In the genomic region with DNA sequence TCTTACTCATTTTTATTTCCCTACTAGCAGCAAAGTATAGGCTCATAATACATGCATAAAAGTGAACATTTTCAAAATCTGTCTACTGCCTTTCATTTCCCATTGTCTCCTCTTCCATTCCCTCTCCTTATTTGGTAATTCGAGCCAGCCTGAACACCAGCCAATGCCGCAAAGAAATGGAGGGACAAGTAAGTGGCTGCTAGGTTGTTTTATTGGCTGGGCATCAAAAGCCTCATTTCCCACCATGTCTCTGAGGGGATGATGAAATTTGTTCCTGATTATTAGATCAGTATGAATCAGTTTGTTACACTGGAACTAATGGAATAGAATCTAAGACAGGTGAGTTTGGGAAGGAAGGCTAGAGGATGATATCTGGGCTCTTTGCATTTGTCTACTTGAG, we compare ENCODE assay signal across 22 cellular contexts.
"Had no signal": no experiment of that assay in that cellular context is flagged by ENCODE, and none has a peak within 500 bp of the region (broad histone marks: within the 10 kb centered on the region; RNA-seq: fewer than 3 reads in every experiment).

No MANE protein-coding gene starts in this region.

- DNase-seq: activated T-cell treated with anti-CD3 and anti-CD28 coated beads, Interleukin-2, amount 50 U/mL, for 24 hours; aorta; caudate nucleus; effector CD4-positive, alpha-beta T cell; erythroblast; foreskin fibroblast; heart right ventricle; kidney; naive B cell; spleen; stimulated activated CD4-positive, alpha-beta T cell treated with anti-CD3 and anti-CD28 coated beads, Interleukin-4, amount 100 ng/mL, for 1 hour; stimulated activated naive CD4-positive, alpha-beta T cell; testis; trophoblast cell; uterus had no signal

- ATAC-seq: activated naive CD4-positive, alpha-beta T cell treated with anti-CD3 and anti-CD28 coated beads, Interleukin-2, amount 50 U/mL, for 72 hours; activated T-helper 17 cell treated with anti-CD3 and anti-CD28 coated beads, Interleukin-2, amount 50 U/mL, for 72 hours; heart right ventricle; left lobe of liver had no signal

- H3K36me3 Mint-ChIP-seq: activated naive CD4-positive, alpha-beta T cell treated with anti-CD3 and anti-CD28 coated beads, Interleukin-2, amount 50 U/mL, for 72 hours; brain; naive B cell had no signal

- H3K4me3 Mint-ChIP-seq: activated T-cell treated with anti-CD3 and anti-CD28 coated beads, Interleukin-2, amount 50 U/mL, for 24 hours; activated T-helper 17 cell treated with anti-CD3 and anti-CD28 coated beads, Interleukin-2, amount 50 U/mL, for 72 hours; brain; dendritic cell treated with granulocyte-macrophage colony-stimulating factor and Interleukin-4, amounts not matched to agents 40 ng/mL and 50 ng/mL, for 4 days; naive B cell had no signal

- H3K27ac Mint-ChIP-seq: activated T-cell treated with anti-CD3 and anti-CD28 coated beads, Interleukin-2, amount 50 U/mL, for 24 hours; activated T-helper 17 cell treated with anti-CD3 and anti-CD28 coated beads, Interleukin-2, amount 50 U/mL, for 72 hours; dendritic cell treated with granulocyte-macrophage colony-stimulating factor and Interleukin-4, amounts not matched to agents 40 ng/mL and 50 ng/mL, for 4 days; naive B cell had no signal

- H3K9me3 Mint-ChIP-seq: activated naive CD4-positive, alpha-beta T cell treated with anti-CD3 and anti-CD28 coated beads, Interleukin-2, amount 50 U/mL, for 72 hours; activated T-cell treated with anti-CD3 and anti-CD28 coated beads, Interleukin-2, amount 50 U/mL, for 24 hours; activated T-helper 17 cell treated with anti-CD3 and anti-CD28 coated beads, Interleukin-2, amount 50 U/mL, for 72 hours; brain; dendritic cell treated with granulocyte-macrophage colony-stimulating factor and Interleukin-4, amounts not matched to agents 40 ng/mL and 50 ng/mL, for 4 days had no signal

- H3K4me1 ChIP-seq: heart right ventricle, prostate gland, spleen, testis, uterus had no signal

- H3K4me3 ChIP-seq: heart right ventricle, lung, prostate gland, spleen, testis, uterus had no signal

- H3K4me1 Mint-ChIP-seq: activated T-helper 17 cell treated with anti-CD3 and anti-CD28 coated beads, Interleukin-2, amount 50 U/mL, for 72 hours; naive B cell had no signal

- H3K36me3 ChIP-seq: heart right ventricle, prostate gland, spleen, uterus had no signal

- H3K27ac ChIP-seq: heart right ventricle, prostate gland, spleen, testis, uterus had no signal

- H3K9me3 ChIP-seq: heart right ventricle, prostate gland, spleen, testis, uterus had no signal

- H3K27me3 ChIP-seq: testis, uterus had no signal
